In the genomic region with DNA sequence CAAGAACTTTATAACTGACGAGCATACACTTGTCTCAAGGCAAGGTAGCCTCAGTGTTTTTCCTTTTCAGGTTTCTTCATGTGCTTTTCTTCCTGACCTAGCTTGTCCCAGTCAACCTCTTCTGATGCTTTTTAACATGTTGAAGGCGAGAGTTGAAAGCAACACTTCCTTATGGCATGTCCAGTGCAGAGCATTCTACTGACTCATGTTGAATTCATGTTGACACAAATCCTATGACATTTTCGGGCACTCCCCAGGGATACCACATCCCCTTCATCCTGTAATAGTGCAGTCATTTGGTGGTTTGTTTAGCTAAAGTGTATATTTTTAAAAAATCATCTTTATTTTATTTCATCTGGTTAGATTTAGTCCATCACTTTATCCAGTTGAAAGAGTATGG, we compare ENCODE assay signal across 16 cellular contexts.
DNase-seq lines count a peak whose midpoint lies in the region; ATAC-seq, FAIRE-seq and TF ChIP-seq lines count a peak whose summit lies in the region.
"Had no signal": no experiment of that assay in that cellular context is flagged by ENCODE, and none has a peak within 500 bp of the region (broad histone marks: within the 10 kb centered on the region; RNA-seq: fewer than 3 reads in every experiment).

No MANE protein-coding gene starts in this region.

- no peak overlapping the region for H2AFZ ChIP-seq in astrocyte (ENCODE audit: low read depth, low read length)

- H3K79me2 ChIP-seq in astrocyte (ENCODE audit: insufficient read depth, low read length) = no peaks in the 10 kb centered on the region

- H3K9ac ChIP-seq in astrocyte (ENCODE audit: low read length) = peak overlapping the region; percentile 28

- no peaks in the 10 kb centered on the region for H3K27me3 ChIP-seq in astrocyte (ENCODE audit: insufficient read depth, low read length)
- no peaks in the 10 kb centered on the region for H3K27me3 ChIP-seq in aorta (ENCODE audit: control insufficient read depth in 1 of 2, insufficient read depth in 2 of 2, low read length in 1 of 2)
- H3K27me3 ChIP-seq: upper lobe of right lung had no signal

- peaks cover 5% of the 10 kb centered on the region for H3K4me1 Mint-ChIP-seq in astrocyte (ENCODE audit: low read depth, unreplicated experiment)
- H3K4me1 Mint-ChIP-seq: activated naive CD4-positive, alpha-beta T cell treated with anti-CD3 and anti-CD28 coated beads, Interleukin-2, amount 10 ng/mL, durations not matched to agents 7 days and 5 days; H9 had no signal

- ATAC-seq in aorta (ENCODE audit: low FRiP score) = no peak
- ATAC-seq: upper lobe of right lung had no signal

- H3K36me3 ChIP-seq in astrocyte (ENCODE audit: insufficient read depth, low read length) (no peaks in the 10 kb centered on the region), aorta (ENCODE audit: control insufficient read depth in 1 of 2, insufficient read depth in 2 of 2, low read length in 1 of 2) (no peaks in the 10 kb centered on the region)
- H3K36me3 ChIP-seq: upper lobe of right lung had no signal

- H3K27ac ChIP-seq in astrocyte (ENCODE audit: low read depth, low read length) (peak overlapping the region; percentile 79), aorta (ENCODE audit: low read depth in 1 of 2, low read length in 2 of 2) (no peak overlapping the region)
- H3K27ac ChIP-seq: HL-60, upper lobe of right lung had no signal

- peaks cover 9% of the 10 kb centered on the region for H3K4me1 ChIP-seq in astrocyte (ENCODE audit: insufficient read depth, low read length)
- H3K4me1 ChIP-seq in aorta (ENCODE audit: control insufficient read depth in 1 of 2, insufficient read depth in 2 of 2, low read length in 2 of 2) = no peaks in the 10 kb centered on the region
- H3K4me1 ChIP-seq: upper lobe of right lung had no signal

- DNase-seq in AG08395 (ENCODE audit: low spot score) (peak; percentile 62), HPDE6-E6E7 (ENCODE audit: extremely low spot score) (peak; percentile 63), astrocyte (ENCODE audit: low read depth) (peak; percentile 85), hepatic stellate cell (ENCODE audit: low spot score) (peak; percentile 67), aorta (no peak), DMS79 (lab: John Stamatoyannopoulos, UW) (no peak), NCI-H2196 (lab: John Stamatoyannopoulos, UW; ENCODE audit: unreplicated experiment) (no peak)
- DNase-seq in activated T-cell treated with anti-CD3 and anti-CD28 coated beads, Interleukin-2, amount 50 U/mL, for 1 hour = no peak
- DNase-seq: activated CD4-positive, CD25-positive, alpha-beta regulatory T cell; activated naive CD4-positive, alpha-beta T cell treated with anti-CD3 and anti-CD28 coated beads, Interleukin-2, amount 10 ng/mL, durations not matched to agents 7 days and 5 days; foreskin melanocyte; H9; upper lobe of right lung had no signal

- H3K4me2 ChIP-seq in astrocyte (ENCODE audit: low read length) = peak overlapping the region; percentile 66

- intact Hi-C loops in aorta (cut with DNase I) = no loop called here

- H3K4me3 Mint-ChIP-seq in astrocyte (ENCODE audit: unreplicated experiment) = no peak overlapping the region
- H3K4me3 Mint-ChIP-seq: activated naive CD4-positive, alpha-beta T cell treated with anti-CD3 and anti-CD28 coated beads, Interleukin-2, amount 10 ng/mL, durations not matched to agents 7 days and 5 days; H9; mesothelial cell of epicardium had no signal

- WGBS in aorta, 2 donors = 82 to 85% methylated on average over 3 of the region's 3 CpGs

- H3K9me3 ChIP-seq in astrocyte (ENCODE audit: insufficient read depth, low read depth, low read length) (no peaks in the 10 kb centered on the region), aorta (ENCODE audit: control insufficient read depth, low read length) (no peaks in the 10 kb centered on the region)
- H3K9me3 ChIP-seq: upper lobe of right lung had no signal

- TF ChIP-seq CTCF in astrocyte (IDR thresholded peaks at IDR 0.05; ENCODE audit: insufficient read depth, low read depth, low read length) = no peak

- H4K20me1 ChIP-seq in astrocyte (ENCODE audit: insufficient read depth, low read length) = no peaks in the 10 kb centered on the region

- peak overlapping the region; percentile 24 for H3K4me3 ChIP-seq in astrocyte (ENCODE audit: insufficient read depth, low read depth, low read length)
- no peak overlapping the region for H3K4me3 ChIP-seq in aorta (ENCODE audit: low read length in 2 of 2)
- H3K4me3 ChIP-seq: upper lobe of right lung had no signal

- FAIRE-seq in astrocyte (lab: Jason Lieb, UNC) = peak; percentile 65
- FAIRE-seq: GM19239 had no signal

- no peaks in the 10 kb centered on the region for H3K9me3 Mint-ChIP-seq in astrocyte (ENCODE audit: unreplicated experiment)
- H3K9me3 Mint-ChIP-seq: mesothelial cell of epicardium had no signal

- no peaks in the 10 kb centered on the region for H3K27me3 Mint-ChIP-seq in astrocyte (ENCODE audit: low read depth, unreplicated experiment)
- H3K27me3 Mint-ChIP-seq: activated naive CD4-positive, alpha-beta T cell treated with anti-CD3 and anti-CD28 coated beads, Interleukin-2, amount 10 ng/mL, durations not matched to agents 7 days and 5 days had no signal

- H3K36me3 Mint-ChIP-seq in astrocyte (ENCODE audit: low read depth, unreplicated experiment) = no peaks in the 10 kb centered on the region
- H3K36me3 Mint-ChIP-seq: activated naive CD4-positive, alpha-beta T cell treated with anti-CD3 and anti-CD28 coated beads, Interleukin-2, amount 10 ng/mL, durations not matched to agents 7 days and 5 days; mesothelial cell of epicardium had no signal

- H3K27ac Mint-ChIP-seq in astrocyte (ENCODE audit: unreplicated experiment) = peak overlapping the region; percentile 92
- H3K27ac Mint-ChIP-seq: activated naive CD4-positive, alpha-beta T cell treated with anti-CD3 and anti-CD28 coated beads, Interleukin-2, amount 10 ng/mL, durations not matched to agents 7 days and 5 days; H9; mesothelial cell of epicardium had no signal

Comparison
In these comparisons a context has a peak if more than half of its experiments do, and no peak if none do; other contexts are left out.
1. DNase-seq: peak in AG08395 (single experiment), HPDE6-E6E7 (single experiment), astrocyte (single experiment) and hepatic stellate cell (single experiment); none in aorta (0 of 2), DMS79 (single experiment), activated T-cell treated with anti-CD3 and anti-CD28 coated beads, Interleukin-2, amount 50 U/mL, for 1 hour (single experiment) and NCI-H2196 (single experiment).